In the genomic region with DNA sequence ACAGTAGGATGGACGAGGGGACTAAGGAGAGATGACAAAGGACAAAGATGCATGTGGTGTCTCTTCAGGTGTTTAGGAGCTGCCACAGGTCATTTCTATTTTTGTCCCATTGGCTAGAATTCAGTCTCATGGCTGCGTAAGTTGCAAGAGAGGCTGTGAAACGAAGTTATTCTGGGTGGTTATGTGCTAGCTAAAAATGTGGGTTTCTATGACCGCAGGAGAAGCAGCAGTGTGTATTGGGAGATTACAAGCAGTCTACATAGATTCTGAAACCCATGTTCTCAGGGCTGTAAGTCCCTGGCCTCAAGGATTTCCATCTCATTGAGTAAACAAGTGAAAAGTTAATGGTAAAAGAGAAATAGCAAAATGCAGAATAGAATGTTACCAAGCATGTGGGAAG, we compare ENCODE assay signal across 19 cellular contexts.
"Had no signal": no experiment of that assay in that cellular context is flagged by ENCODE, and none has a peak within 500 bp of the region (broad histone marks: within the 10 kb centered on the region; RNA-seq: fewer than 3 reads in every experiment).

No MANE protein-coding gene starts in this region.

- H3K9me3 ChIP-seq: esophagus squamous epithelium, mucosa of descending colon, right atrium auricular region, tibial artery had no signal

- H3K4me1 Mint-ChIP-seq: activated CD4-positive, alpha-beta T cell treated with anti-CD3 and anti-CD28 coated beads for 36 hours; naive B cell; neural crest cell had no signal

- H3K4me3 ChIP-seq: esophagus squamous epithelium, mucosa of descending colon, right atrium auricular region, tibial artery had no signal

- H3K27me3 Mint-ChIP-seq: progenitor cell of endocrine pancreas had no signal

- H3K27me3 ChIP-seq: esophagus squamous epithelium, right atrium auricular region, tibial artery had no signal

- H3K36me3 ChIP-seq: esophagus squamous epithelium, right atrium auricular region, tibial artery had no signal

- ATAC-seq: activated CD4-positive, alpha-beta T cell treated with anti-CD3 and anti-CD28 coated beads for 36 hours; left cardiac atrium; mucosa of descending colon; stimulated activated naive CD8-positive, alpha-beta T cell treated with anti-CD3 and anti-CD28 coated beads, Interleukin-15, Interleukin-2, amounts not matched to agents 100 U/mL and 50 U/mL, for 24 hours had no signal

- H3K27ac Mint-ChIP-seq: activated CD4-positive, alpha-beta memory T cell treated with anti-CD3 and anti-CD28 coated beads for 36 hours; activated CD4-positive, alpha-beta T cell treated with anti-CD3 and anti-CD28 coated beads for 36 hours; activated naive CD8-positive, alpha-beta T cell; activated T-helper 1 cell treated with anti-CD3 and anti-CD28 coated beads, Interleukin-12 subunit alpha, Interleukin-12 subunit beta, Interleukin-2, Interleukin-4 antibody, amounts not matched to agents 30 ng/mL and 10 ng/mL and 1 ng/mL, durations not matched to agents 14 hours and 24 hours and 36 hours; naive B cell; progenitor cell of endocrine pancreas had no signal

- DNase-seq: activated CD4-positive, alpha-beta memory T cell treated with anti-CD3 and anti-CD28 coated beads for 36 hours; activated CD4-positive, alpha-beta T cell treated with anti-CD3 and anti-CD28 coated beads for 36 hours; activated T-cell treated with anti-CD3 and anti-CD28 coated beads for 4 hours; effector memory CD4-positive, alpha-beta T cell; esophagus squamous epithelium; left cardiac atrium; mesenchymal stem cell; mucosa of descending colon; naive B cell; stimulated activated CD4-positive, alpha-beta T cell treated with anti-CD3 and anti-CD28 coated beads, Interleukin-12 subunit alpha, Interleukin-12 subunit beta, amount 100 ng/mL, for 4 hours; stimulated activated CD4-positive, alpha-beta T cell treated with anti-CD3 and anti-CD28 coated beads, Interleukin-2, amount 100 ng/mL, for 24 hours; stimulated activated naive CD8-positive, alpha-beta T cell treated with anti-CD3 and anti-CD28 coated beads, Interleukin-15, Interleukin-2, amounts not matched to agents 100 U/mL and 50 U/mL, for 24 hours; substantia nigra; tibial artery had no signal

- H3K36me3 Mint-ChIP-seq: activated CD4-positive, alpha-beta memory T cell treated with anti-CD3 and anti-CD28 coated beads for 36 hours; activated naive CD8-positive, alpha-beta T cell; naive B cell had no signal

- H3K4me3 Mint-ChIP-seq: activated CD4-positive, alpha-beta memory T cell treated with anti-CD3 and anti-CD28 coated beads for 36 hours; activated CD4-positive, alpha-beta T cell treated with anti-CD3 and anti-CD28 coated beads for 36 hours; activated naive CD8-positive, alpha-beta T cell; activated T-helper 1 cell treated with anti-CD3 and anti-CD28 coated beads, Interleukin-12 subunit alpha, Interleukin-12 subunit beta, Interleukin-2, Interleukin-4 antibody, amounts not matched to agents 30 ng/mL and 10 ng/mL and 1 ng/mL, durations not matched to agents 14 hours and 24 hours and 36 hours; naive B cell; neural crest cell had no signal

- H3K9me3 Mint-ChIP-seq: activated CD4-positive, alpha-beta memory T cell treated with anti-CD3 and anti-CD28 coated beads for 36 hours; activated T-helper 1 cell treated with anti-CD3 and anti-CD28 coated beads, Interleukin-12 subunit alpha, Interleukin-12 subunit beta, Interleukin-2, Interleukin-4 antibody, amounts not matched to agents 30 ng/mL and 10 ng/mL and 1 ng/mL, durations not matched to agents 14 hours and 24 hours and 36 hours had no signal

- H3K4me1 ChIP-seq: esophagus squamous epithelium, right atrium auricular region, tibial artery had no signal

- H3K27ac ChIP-seq: esophagus squamous epithelium, right atrium auricular region, tibial artery had no signal
